In genomic region chr10:106929291-106929925, GRCh38 we compare ENCODE assay signal across 19 cellular contexts.
DNase-seq lines count a peak whose midpoint lies in the region; TF ChIP-seq lines count a peak whose summit lies in the region.
"Had no signal": no experiment of that assay in that cellular context is flagged by ENCODE, and none has a peak within 500 bp of the region (broad histone marks: within the 10 kb centered on the region; RNA-seq: fewer than 3 reads in every experiment).

No MANE protein-coding gene starts in this region.

- CTCF ChIA-PET in OCI-LY7 (lab: Charles Lee; ENCODE audit: unreplicated experiment) (no interaction called here), SK-N-SH (lab: Yijun Ruan, JAX) (no interaction called here)

- H3K79me2 ChIP-seq in smooth muscle cell (ENCODE audit: low read depth) = no peaks in the 10 kb centered on the region
- H3K79me2 ChIP-seq in OCI-LY7 (ENCODE audit: insufficient read depth, low read depth, low read length) = no peaks in the 10 kb centered on the region
- H3K79me2 ChIP-seq in SK-N-SH (ENCODE audit: insufficient read depth) = no peaks in the 10 kb centered on the region

- H3K9ac ChIP-seq in BLaER1 treated with 17β-estradiol and CSF1 and Interleukin-3, amounts not matched to agents 10 nM and 100 nM = peak overlapping the region in 1 of 11 experiments; percentile 7; a peak in 1 of 22 replicates
- H3K9ac ChIP-seq in HUES48 (ENCODE audit: low read depth, low read length) = no peak overlapping the region
- H3K9ac ChIP-seq in endodermal cell (ENCODE audit: extremely low read depth, low read length, poor library complexity, severe bottlenecking) = no peak overlapping the region
- no peak overlapping the region for H3K9ac ChIP-seq in smooth muscle cell (ENCODE audit: low read depth)
- H3K9ac ChIP-seq in SK-N-SH = no peak overlapping the region

- H3K4me3 ChIP-seq in BLaER1 treated with 17β-estradiol and CSF1 and Interleukin-3, amounts not matched to agents 10 nM and 100 nM = no peak overlapping the region
- H3K4me3 ChIP-seq in HUES48 (ENCODE audit: low read depth, low read length) = no peak overlapping the region
- H3K4me3 ChIP-seq in endodermal cell (ENCODE audit: low read length) = peak overlapping the region; percentile 44
- no peak overlapping the region for H3K4me3 ChIP-seq in smooth muscle cell
- H3K4me3 ChIP-seq in OCI-LY7 (ENCODE audit: low read depth, low read length, poor library complexity, severe bottlenecking) = no peak overlapping the region
- no peak overlapping the region for H3K4me3 ChIP-seq in SK-N-SH (ENCODE audit: low read depth in 2 of 2, low read length in 1 of 2)
- H3K4me3 ChIP-seq: K562, MG63, Peyer's patch had no signal

- no peak for TF ChIP-seq RAD21 in SK-N-SH (IDR thresholded peaks at IDR 0.05; ENCODE audit: low read length)

- H3K9me2 ChIP-seq in OCI-LY7 (ENCODE audit: insufficient read depth, low read length) = no peaks in the 10 kb centered on the region
- no peaks in the 10 kb centered on the region for H3K9me2 ChIP-seq in SK-N-SH

- peaks cover 44% of the 10 kb centered on the region for H3K4me1 Mint-ChIP-seq in endodermal cell

- peaks cover 40 to 55% (median 48%) of the 10 kb centered on the region in 10 experiments for H3K4me1 ChIP-seq in BLaER1 treated with 17β-estradiol and CSF1 and Interleukin-3, amounts not matched to agents 10 nM and 100 nM
- peaks cover 20% of the 10 kb centered on the region; the same call in 1 of the 2 replicates for H3K4me1 ChIP-seq in HUES48 (ENCODE audit: control insufficient read depth, insufficient read depth, low read length)
- H3K4me1 ChIP-seq in endodermal cell (ENCODE audit: control insufficient read depth, insufficient read depth, low read length) = peaks cover 8% of the 10 kb centered on the region
- peaks cover 34% of the 10 kb centered on the region for H3K4me1 ChIP-seq in smooth muscle cell (ENCODE audit: low read depth)
- no peaks in the 10 kb centered on the region for H3K4me1 ChIP-seq in OCI-LY7 (ENCODE audit: insufficient read depth, low read length, poor library complexity, severe bottlenecking)
- peaks cover 0 to 12% of the 10 kb centered on the region in 2 experiments; a peak in 2 of 4 replicates for H3K4me1 ChIP-seq in SK-N-SH (ENCODE audit: control insufficient read depth in 1 of 2, insufficient read depth in 2 of 2, low read depth in 1 of 2, low read length in 1 of 2)
- H3K4me1 ChIP-seq: Peyer's patch had no signal

- H3F3A ChIP-seq in smooth muscle cell (ENCODE audit: low read depth) = no peaks in the 10 kb centered on the region
- no peaks in the 10 kb centered on the region for H3F3A ChIP-seq in SK-N-SH (replicated peaks; ENCODE audit: insufficient read depth)

- H3K27ac ChIP-seq in BLaER1 treated with 17β-estradiol and CSF1 and Interleukin-3, amounts not matched to agents 10 nM and 100 nM = peak overlapping the region in 9 of 11 experiments; percentile 6 to 86 (median 71); a peak in 11 of 22 replicates
- H3K27ac ChIP-seq in HUES48 (ENCODE audit: low read depth, low read length) (peak overlapping the region; percentile 8), endodermal cell (ENCODE audit: low read depth, low read length) (no peak overlapping the region), smooth muscle cell (ENCODE audit: low read depth) (no peak overlapping the region), OCI-LY7 (ENCODE audit: low read depth, low read length, poor library complexity, severe bottlenecking) (no peak overlapping the region), SK-N-SH (ENCODE audit: low read depth in 2 of 2, low read length in 1 of 2) (no peak overlapping the region)
- H3K27ac ChIP-seq: Peyer's patch had no signal

- BruUV-seq in OCI-LY7 (replicated peaks; lab: Mats Ljungman, UMichigan) = no TSS peak

- WGBS in endodermal cell (ENCODE audit: insufficient coverage in 1 of 2, insufficient read length in 1 of 2), 2 experiments = 49 to 67% methylated on average over 2 to 6 of the region's 6 CpGs
- 55% methylated on average over 6 of the region's 6 CpGs for WGBS in smooth muscle cell (ENCODE audit: low lambda C conversion rate)
- WGBS in SK-N-SH (ENCODE audit: low lambda C conversion rate) = 45% methylated on average over 6 of the region's 6 CpGs

- no peak overlapping the region for H3K4me3 Mint-ChIP-seq in endodermal cell
- H3K4me3 Mint-ChIP-seq: CD4-positive, alpha-beta T cell had no signal

- H2AFZ ChIP-seq in smooth muscle cell (ENCODE audit: low read depth) (no peak overlapping the region), OCI-LY7 (ENCODE audit: low read length) (no peak overlapping the region), SK-N-SH (ENCODE audit: low read depth) (no peak overlapping the region)

- H4K20me1 ChIP-seq in BLaER1 treated with 17β-estradiol and CSF1 and Interleukin-3, amounts not matched to agents 10 nM and 100 nM = no peaks in the 10 kb centered on the region
- H4K20me1 ChIP-seq in smooth muscle cell (ENCODE audit: low read depth) (no peaks in the 10 kb centered on the region), OCI-LY7 (ENCODE audit: insufficient read depth, low read length) (no peaks in the 10 kb centered on the region), SK-N-SH (ENCODE audit: insufficient read depth) (no peaks in the 10 kb centered on the region)

- peaks cover 8% of the 10 kb centered on the region for H3K36me3 Mint-ChIP-seq in endodermal cell (ENCODE audit: low read depth)

- TF ChIP-seq CTCF in endodermal cell (conservative IDR thresholded peaks at IDR 0.05) (no peak), smooth muscle cell (IDR thresholded peaks at IDR 0.05; ENCODE audit: borderline replicate concordance, insufficient read depth, poor library complexity, severe bottlenecking) (no peak), OCI-LY7 (conservative IDR thresholded peaks at IDR 0.05; ENCODE audit: low read length) (no peak), SK-N-SH (IDR thresholded peaks at IDR 0.05) (no peak)

- intact Hi-C loops in OCI-LY7 (cut with micrococcal nuclease; ENCODE audit: unreplicated experiment) = no loop called here

- H3K9me3 Mint-ChIP-seq in endodermal cell = peaks cover 9% of the 10 kb centered on the region

- no peaks in the 10 kb centered on the region for H3K27me3 Mint-ChIP-seq in endodermal cell (ENCODE audit: insufficient read depth)
- H3K27me3 Mint-ChIP-seq: CD4-positive, alpha-beta T cell had no signal

- H3K36me3 ChIP-seq in BLaER1 treated with 17β-estradiol and CSF1 and Interleukin-3, amounts not matched to agents 10 nM and 100 nM = no peaks in the 10 kb centered on the region
- no peaks in the 10 kb centered on the region for H3K36me3 ChIP-seq in HUES48 (ENCODE audit: control insufficient read depth, insufficient read depth, low read length)
- H3K36me3 ChIP-seq in endodermal cell (ENCODE audit: control insufficient read depth, insufficient read depth, low read length) = peaks cover 9% of the 10 kb centered on the region
- no peaks in the 10 kb centered on the region for H3K36me3 ChIP-seq in smooth muscle cell (ENCODE audit: low read depth)
- no peaks in the 10 kb centered on the region for H3K36me3 ChIP-seq in OCI-LY7 (ENCODE audit: insufficient read depth, low read length)
- no peaks in the 10 kb centered on the region for H3K36me3 ChIP-seq in SK-N-SH (replicated peaks in 1 of 2; ENCODE audit: control insufficient read depth in 1 of 2, insufficient read depth in 2 of 2, low read length in 1 of 2)
- H3K36me3 ChIP-seq: MG63, Peyer's patch had no signal

- no peak for TF ChIP-seq EP300 in SK-N-SH (IDR thresholded peaks at IDR 0.05; ENCODE audit: borderline replicate concordance in 1 of 2, low read depth in 1 of 2, low read length in 1 of 2)

- DNase-seq in endodermal cell (no peak), smooth muscle cell (lab: John Stamatoyannopoulos, UW; ENCODE audit: unreplicated experiment) (no peak), OCI-LY7 (ENCODE audit: low spot score) (no peak), SK-N-SH (no peak)
- DNase-seq in stimulated activated CD4-positive, alpha-beta T cell treated with anti-CD3 and anti-CD28 coated beads, Interleukin-2, amount 100 ng/mL, for 48 hours = no peak
- DNase-seq: CD4-positive, alpha-beta T cell; DMS53; MG63; NCI-H1105 treated with DMSO at 0.1 percent for 48 hours; NCI-H146; NCI-H1930; NCI-H446; NCI-H526; Peyer's patch; SHP77 treated with DMSO at 0.1 percent for 48 hours; SW 1271 had no signal

- peak overlapping the region; percentile 54 to 82 (median 73); a peak in 21 of 22 replicates for H3K4me2 ChIP-seq in BLaER1 treated with 17β-estradiol and CSF1 and Interleukin-3, amounts not matched to agents 10 nM and 100 nM
- H3K4me2 ChIP-seq in smooth muscle cell (peak overlapping the region; percentile 53), OCI-LY7 (ENCODE audit: low read length) (no peak overlapping the region), SK-N-SH (no peak overlapping the region)

- no peak overlapping the region for H3K27ac Mint-ChIP-seq in endodermal cell
- H3K27ac Mint-ChIP-seq: CD4-positive, alpha-beta T cell had no signal

- no peaks in the 10 kb centered on the region for H3K27me3 ChIP-seq in BLaER1 treated with 17β-estradiol and CSF1 and Interleukin-3, amounts not matched to agents 10 nM and 100 nM
- H3K27me3 ChIP-seq in HUES48 (ENCODE audit: control insufficient read depth, insufficient read depth, low read length) (peaks cover 23% of the 10 kb centered on the region), endodermal cell (ENCODE audit: control insufficient read depth, insufficient read depth, low read length, poor library complexity, severe bottlenecking) (no peaks in the 10 kb centered on the region), smooth muscle cell (ENCODE audit: low read depth) (peaks cover 10% of the 10 kb centered on the region), SK-N-SH (ENCODE audit: insufficient read depth) (no peaks in the 10 kb centered on the region)
- H3K27me3 ChIP-seq: MG63, Peyer's patch had no signal

- POLR2A ChIA-PET in OCI-LY7 (lab: Charles Lee) = no interaction called here
- POLR2A ChIA-PET in SK-N-SH (lab: Yijun Ruan, JAX) = no interaction called here

- H3K9me3 ChIP-seq in BLaER1 treated with 17β-estradiol and CSF1 and Interleukin-3, amounts not matched to agents 10 nM and 100 nM (replicated peaks in 1 of 11) = peaks cover 0 to 22% (median 9%) of the 10 kb centered on the region in 11 experiments; a peak in 14 of 22 replicates
- H3K9me3 ChIP-seq in HUES48 (ENCODE audit: control insufficient read depth, insufficient read depth, low read length) (no peaks in the 10 kb centered on the region), endodermal cell (ENCODE audit: control insufficient read depth, low read length) (no peaks in the 10 kb centered on the region), smooth muscle cell (replicated peaks; ENCODE audit: low read depth) (no peaks in the 10 kb centered on the region), OCI-LY7 (ENCODE audit: low read length) (no peaks in the 10 kb centered on the region), SK-N-SH (no peaks in the 10 kb centered on the region)
- H3K9me3 ChIP-seq: MG63, Peyer's patch had no signal

TF ChIP-seq in SK-N-SH, 30 proteins besides CTCF, POLR2A, EP300 and RAD21 (continues in another document):
- TF ChIP-seq MEF2A (IDR thresholded peaks at IDR 0.05; ENCODE audit: borderline replicate concordance, low read depth) = no peak

Comparison
In these comparisons a context has a peak if more than half of its experiments do, and no peak if none do; other contexts are left out.
1. H3K27ac ChIP-seq: peak in BLaER1 treated with 17β-estradiol and CSF1 and Interleukin-3, amounts not matched to agents 10 nM and 100 nM (9 of 11) and HUES48 (single experiment); none in endodermal cell (single experiment), smooth muscle cell (single experiment), OCI-LY7 (single experiment) and SK-N-SH (0 of 2).
2. H3K4me2 ChIP-seq: peak in BLaER1 treated with 17β-estradiol and CSF1 and Interleukin-3, amounts not matched to agents 10 nM and 100 nM (11 of 11) and smooth muscle cell (single experiment); none in OCI-LY7 (single experiment) and SK-N-SH (single experiment).